Comparison of ENCODE assay signal across 27 cellular contexts in the genomic region with DNA sequence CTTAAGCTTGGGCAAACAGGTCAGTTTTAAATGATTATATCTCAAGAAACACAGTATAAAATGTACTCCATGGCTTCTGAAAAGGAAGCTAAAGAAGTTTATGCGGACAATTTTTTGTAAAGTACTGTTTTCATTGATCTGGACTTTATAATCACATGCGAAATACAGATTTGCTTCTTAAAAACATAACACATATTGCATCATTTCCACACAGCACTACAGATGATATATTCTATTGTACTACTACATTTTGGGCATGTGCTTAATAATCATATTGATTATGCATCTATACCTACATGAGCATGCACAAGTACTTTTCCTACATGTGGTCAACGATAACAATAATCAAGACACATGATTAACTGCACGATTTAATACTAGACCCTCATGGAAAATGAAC.
"Had no signal": no experiment of that assay in that cellular context is flagged by ENCODE, and none has a peak within 500 bp of the region (broad histone marks: within the 10 kb centered on the region; RNA-seq: fewer than 3 reads in every experiment).

No MANE protein-coding gene starts in this region.

- H3K27me3 ChIP-seq: esophagus squamous epithelium, gastrocnemius medialis, heart right ventricle, left lung had no signal

- H3K4me3 Mint-ChIP-seq: dendritic cell treated with granulocyte-macrophage colony-stimulating factor and Interleukin-4, amounts not matched to agents 40 ng/mL and 50 ng/mL, for 4 days; effector memory CD8-positive, alpha-beta T cell; endodermal cell; memory B cell; naive thymus-derived CD4-positive, alpha-beta T cell had no signal

- FAIRE-seq: endometrium, islet of Langerhans, keratinocyte had no signal

- DNase-seq: cortex of kidney; effector CD8-positive, alpha-beta T cell; effector memory CD8-positive, alpha-beta T cell; endodermal cell; erythroblast; esophagus squamous epithelium; foreskin fibroblast; foreskin melanocyte; gastrocnemius medialis; glutamatergic neuron; head of caudate nucleus; heart right ventricle; hippocampal formation; left cardiac atrium; left lung; left ventricle myocardium superior; lower lobe of right lung; mesendoderm; midbrain; naive thymus-derived CD4-positive, alpha-beta T cell had no signal

- H3K27me3 Mint-ChIP-seq: dendritic cell treated with granulocyte-macrophage colony-stimulating factor and Interleukin-4, amounts not matched to agents 40 ng/mL and 50 ng/mL, for 4 days; effector memory CD8-positive, alpha-beta T cell; memory B cell; naive thymus-derived CD4-positive, alpha-beta T cell had no signal

- H3K4me3 ChIP-seq: esophagus squamous epithelium, gastrocnemius medialis, heart right ventricle, left lung, lower lobe of right lung had no signal

- H3K4me1 ChIP-seq: esophagus squamous epithelium, heart right ventricle, left lung, lower lobe of right lung had no signal

- H3K27ac Mint-ChIP-seq: dendritic cell treated with granulocyte-macrophage colony-stimulating factor and Interleukin-4, amounts not matched to agents 40 ng/mL and 50 ng/mL, for 4 days; effector memory CD8-positive, alpha-beta T cell; memory B cell had no signal

- H3K9me3 Mint-ChIP-seq: dendritic cell treated with granulocyte-macrophage colony-stimulating factor and Interleukin-4, amounts not matched to agents 40 ng/mL and 50 ng/mL, for 4 days; effector memory CD8-positive, alpha-beta T cell; endodermal cell; memory B cell; naive thymus-derived CD4-positive, alpha-beta T cell had no signal

- H3K27ac ChIP-seq: epithelial cell of prostate, esophagus squamous epithelium, gastrocnemius medialis, heart right ventricle, left lung, lower lobe of right lung had no signal

- H3K4me1 Mint-ChIP-seq: endodermal cell, memory B cell had no signal

- H3K9me3 ChIP-seq: esophagus squamous epithelium, gastrocnemius medialis, heart right ventricle, left lung, lower lobe of right lung had no signal

- ATAC-seq: effector memory CD8-positive, alpha-beta T cell; esophagus mucosa; gastrocnemius medialis; heart right ventricle; left cardiac atrium; left lung; left ventricle myocardium superior; lower lobe of right lung; naive thymus-derived CD4-positive, alpha-beta T cell had no signal
